Comparison of ENCODE assay signal across 8 cellular contexts in genomic region chr22:50146440-50147228, GRCh38. TPM values are rescaled to one million over a fixed set of nuclear protein-coding genes. Genes with fewer than 3 reads are reported as not detected.
DNase-seq lines count a peak whose midpoint lies in the region; ATAC-seq, FAIRE-seq and TF ChIP-seq lines count a peak whose summit lies in the region.

No MANE protein-coding gene starts in this region.

- no peaks in the 10 kb centered on the region for H3K27me3 ChIP-seq in right lobe of liver

- WGBS in right lobe of liver (ENCODE audit: insufficient coverage, low coverage, low lambda C conversion rate, missing lambda C conversion rate): 21% methylated on average over 9 of the region's 26 CpGs

- H3K4me3 ChIP-seq in right lobe of liver: no peak overlapping the region

- peak; percentile 75 for FAIRE-seq in urothelium cell line (lab: Jason Lieb, UNC)

- ATAC-seq in right lobe of liver (peak; percentile 73 to 90 (median 84)), HG02970 (IDR thresholded peaks at IDR 0.05; ENCODE audit: low FRiP score, unreplicated experiment) (no peak)

- H3K9me3 ChIP-seq in right lobe of liver: no peaks in the 10 kb centered on the region

- DNase-seq in EH (ENCODE audit: low read depth) (peak; percentile 58), NCI-H460 (ENCODE audit: extremely low read depth, low read depth) (peak; percentile 58), caudate nucleus (lab: John Stamatoyannopoulos, UW) (peak in 49 of 61 donors; percentile 10 to 76 (median 36)), right lobe of liver (peak; percentile 81 to 91 (median 90)), urothelium cell line (ENCODE audit: low spot score) (no peak), activated gamma-delta T cell treated with Interleukin-2 at 50 U/mL for 16 hours (no peak)
- DNase-seq in activated CD4-positive, CD25-positive, alpha-beta regulatory T cell treated with anti-CD3 and anti-CD28 coated beads, Interleukin-2, amount 50 U/mL, for 72 hours: no peak

- no peaks in the 10 kb centered on the region for H3K36me3 ChIP-seq in right lobe of liver

- peaks cover 0 to 36% (median 14%) of the 10 kb centered on the region in 4 donors for H3K4me1 ChIP-seq in right lobe of liver

- peak overlapping the region; percentile 33 for H3K27ac ChIP-seq in caudate nucleus (ENCODE audit: low read depth, low read length)
- H3K27ac ChIP-seq in right lobe of liver: no peak overlapping the region

- TF ChIP-seq POLR2A in right lobe of liver (IDR thresholded peaks at IDR 0.05): no peak

- intact Hi-C loops in right lobe of liver (cut with DNase I): loop anchor here in 1 of 2 donors (5.0 kb wide), 1 partner anchor 66 kb away; no protein-coding TSS in a partner anchor

- peak; percentile 77 to 88 (median 86) for TF ChIP-seq CTCF in right lobe of liver (IDR thresholded peaks at IDR 0.05)

RNA-seq across cellular contexts. Expression of gene PANX2, which starts 23.9 kb away (rescaled TPM):
- 4.2 and 4.7 TPM in 2 replicates for total RNA-seq in NCI-H460 (2014; rRNA removed; shearing (Covaris generic))
- polyA plus RNA-seq in NCI-H460 (2014; cell fraction: nucleus; rRNA removed): 5.0 and 12.2 TPM in 2 replicates
- total RNA-seq in right lobe of liver: 10 to 100 TPM in 1 of 6 experiments, 1 to 10 TPM in 5; 3.9 to 12.3 (median 7.2) TPM

RNA-seq across cellular contexts. Expression of gene TRABD, which starts 39.1 kb away (rescaled TPM):
- 21.7 and 26.1 TPM in 2 replicates for total RNA-seq in NCI-H460 (2014; rRNA removed; shearing (Covaris generic))
- polyA plus RNA-seq in NCI-H460 (2014; cell fraction: nucleus; rRNA removed): 148 and 155 TPM in 2 replicates
- total RNA-seq in right lobe of liver: 10 to 100 TPM; 18.9 to 30.2 (median 22.8) TPM

RNA-seq across cellular contexts. Expression of gene SELENOO, which starts 54.2 kb away (rescaled TPM):
- total RNA-seq in NCI-H460 (2014; rRNA removed; shearing (Covaris generic)): 11.5 and 12.8 TPM in 2 replicates
- 96.5 and 130 TPM in 2 replicates for polyA plus RNA-seq in NCI-H460 (2014; cell fraction: nucleus; rRNA removed)
- 10 to 100 TPM; 51.1 to 67.8 (median 59.2) TPM for total RNA-seq in right lobe of liver

RNA-seq across cellular contexts. Expression of gene MOV10L1, which starts 56.8 kb away (rescaled TPM):
- 0.07 TPM in 1 of 2 replicates, not detected in the other for total RNA-seq in NCI-H460 (2014; rRNA removed; shearing (Covaris generic))
- polyA plus RNA-seq in NCI-H460 (2014; cell fraction: nucleus; rRNA removed): 0.21 TPM in 1 of 2 replicates, not detected in the other
- total RNA-seq in right lobe of liver: under 1 TPM in 4 of 6 experiments, not detected in 2; 0.21 to 0.31 (median 0.24) TPM

Comparison
In these comparisons a context has a peak if more than half of its experiments do, and no peak if none do; other contexts are left out.
1. DNase-seq: peak in EH (single experiment), NCI-H460 (single experiment), caudate nucleus (49 of 61) and right lobe of liver (3 of 3); none in urothelium cell line (single experiment), activated gamma-delta T cell treated with Interleukin-2 at 50 U/mL for 16 hours (single experiment) and activated CD4-positive, CD25-positive, alpha-beta regulatory T cell treated with anti-CD3 and anti-CD28 coated beads, Interleukin-2, amount 50 U/mL, for 72 hours (single experiment).